ENCODE assay signal across 1 cellular context in the genomic region with DNA sequence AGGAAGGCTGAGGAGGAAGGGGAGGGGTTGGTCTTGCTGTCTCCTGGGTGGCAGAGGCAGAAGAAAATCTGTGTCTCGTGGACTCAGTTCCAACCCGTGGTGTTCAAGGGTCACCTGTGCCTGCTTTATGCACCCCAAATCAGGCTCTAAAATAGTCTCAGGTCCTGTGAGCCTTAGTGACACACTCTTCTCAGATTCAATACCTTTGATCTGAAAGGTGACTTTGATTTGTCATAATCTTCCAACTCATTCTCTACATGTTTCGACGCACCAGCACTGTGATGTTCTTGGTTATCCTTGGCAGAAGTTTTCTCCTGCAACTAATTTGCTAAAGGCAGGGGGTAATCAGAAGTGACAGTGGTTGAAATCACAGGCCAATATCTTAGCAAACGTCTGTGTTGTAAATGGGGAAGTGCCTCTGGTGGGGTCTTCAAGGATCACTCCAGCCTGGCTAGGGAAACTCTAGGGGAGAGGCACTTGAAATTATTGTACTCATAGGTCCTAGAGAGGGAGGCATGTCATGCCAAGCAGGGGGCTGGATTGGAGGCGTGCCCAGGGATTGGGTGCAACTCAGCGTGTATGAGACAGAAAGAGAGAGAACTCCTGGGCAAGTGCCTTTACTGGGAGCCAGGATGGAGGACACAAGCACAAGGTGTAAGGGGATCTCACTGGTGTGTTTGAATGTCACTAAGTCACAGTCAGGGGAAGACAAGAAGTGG.
TF ChIP-seq lines count a peak whose summit lies in the region.

No MANE protein-coding gene starts in this region.

TF ChIP-seq in SK-N-SH treated with all-trans-retinoic acid at 6 μM for 48 hours, 23 proteins besides CTCF, POLR2A, EP300 and RAD21 (continued from another document):
- no peak for TF ChIP-seq TSHZ2 (CRISPR knock-in tag; IDR thresholded peaks at IDR 0.05)
- TF ChIP-seq, protein P1, sequence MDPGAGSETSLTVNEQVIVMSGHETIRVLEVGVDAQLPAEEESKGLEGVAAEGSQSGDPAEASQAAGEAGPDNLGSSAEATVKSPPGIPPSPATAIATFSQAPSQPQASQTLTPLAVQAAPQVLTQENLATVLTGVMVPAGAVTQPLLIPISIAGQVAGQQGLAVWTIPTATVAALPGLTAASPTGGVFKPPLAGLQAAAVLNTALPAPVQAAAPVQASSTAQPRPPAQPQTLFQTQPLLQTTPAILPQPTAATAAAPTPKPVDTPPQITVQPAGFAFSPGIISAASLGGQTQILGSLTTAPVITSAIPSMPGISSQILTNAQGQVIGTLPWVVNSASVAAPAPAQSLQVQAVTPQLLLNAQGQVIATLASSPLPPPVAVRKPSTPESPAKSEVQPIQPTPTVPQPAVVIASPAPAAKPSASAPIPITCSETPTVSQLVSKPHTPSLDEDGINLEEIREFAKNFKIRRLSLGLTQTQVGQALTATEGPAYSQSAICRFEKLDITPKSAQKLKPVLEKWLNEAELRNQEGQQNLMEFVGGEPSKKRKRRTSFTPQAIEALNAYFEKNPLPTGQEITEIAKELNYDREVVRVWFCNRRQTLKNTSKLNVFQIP (CRISPR knock-in tag; IDR thresholded peaks at IDR 0.05; ENCODE audit: borderline replicate concordance, low read depth), result no peak
- TF ChIP-seq ISL1 (CRISPR knock-in tag; IDR thresholded peaks at IDR 0.05), result no peak
- TF ChIP-seq OSR1 (CRISPR knock-in tag; IDR thresholded peaks at IDR 0.05), result no peak
- no peak for TF ChIP-seq ARNTL (CRISPR knock-in tag; IDR thresholded peaks at IDR 0.05; ENCODE audit: borderline replicate concordance, low read depth)
- TF ChIP-seq PATZ1 (CRISPR knock-in tag; IDR thresholded peaks at IDR 0.05; ENCODE audit: borderline replicate concordance), result no peak
- no peak for TF ChIP-seq ZFP30 (CRISPR knock-in tag; IDR thresholded peaks at IDR 0.05)
- no peak for TF ChIP-seq ZC3H10 (CRISPR knock-in tag; IDR thresholded peaks at IDR 0.05)
- TF ChIP-seq GLIS3 (CRISPR knock-in tag; IDR thresholded peaks at IDR 0.05), result no peak
- TF ChIP-seq RARB (CRISPR knock-in tag; IDR thresholded peaks at IDR 0.05), result no peak
- TF ChIP-seq CSDC2 (CRISPR knock-in tag; IDR thresholded peaks at IDR 0.05), result no peak
- no peak for TF ChIP-seq ZNF565 (CRISPR knock-in tag; conservative IDR thresholded peaks at IDR 0.05; ENCODE audit: low read depth)
